8 cellular contexts compared by ENCODE assay signal in the genomic region with DNA sequence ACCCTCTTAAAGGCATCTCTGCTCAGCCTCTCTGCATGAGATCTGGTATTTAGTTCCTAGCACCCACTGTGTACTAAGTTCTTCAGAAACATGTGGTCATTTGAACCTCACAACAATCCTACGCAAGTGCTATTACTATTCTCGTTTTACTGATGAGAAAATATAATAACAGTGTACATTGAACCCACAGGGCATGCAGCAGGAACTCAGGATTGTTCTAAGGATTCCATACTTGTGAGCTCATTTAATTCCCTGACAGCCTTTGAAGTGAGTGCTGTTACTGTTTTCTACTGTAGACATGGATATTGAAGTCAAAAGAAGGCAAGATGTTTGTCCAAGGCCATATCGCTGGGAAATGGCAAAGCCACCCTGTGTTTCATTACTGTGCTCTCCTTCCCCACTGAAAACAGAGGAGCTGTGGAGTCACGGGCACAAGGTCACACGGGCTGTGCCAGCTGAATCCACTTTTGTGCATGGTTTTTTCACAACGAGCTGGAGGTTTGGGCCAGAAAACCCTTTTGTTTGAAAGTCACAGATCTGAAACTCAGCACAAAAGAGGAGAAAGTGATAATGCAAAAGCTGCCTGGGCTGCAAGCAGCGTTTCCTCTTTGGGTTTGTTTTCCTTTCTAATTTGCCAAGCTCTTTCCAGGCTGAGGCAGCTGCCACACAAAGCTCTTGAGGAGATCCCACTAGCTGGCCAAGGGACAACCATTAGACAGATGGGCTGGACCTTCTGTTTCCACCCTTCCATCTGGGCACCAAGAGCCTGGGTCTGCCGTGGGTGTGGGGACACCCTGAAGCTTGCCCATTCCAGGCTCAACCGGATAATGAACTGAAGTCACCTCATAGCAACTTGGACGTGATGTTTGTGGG.
A peak's percentile ranks its signal among the peaks of the same experiment; 100 is the strongest.
DNase-seq lines count a peak whose midpoint lies in the region; ATAC-seq, FAIRE-seq and TF ChIP-seq lines count a peak whose summit lies in the region.

No MANE protein-coding gene starts in this region.

- ATAC-seq in CD4-positive, alpha-beta T cell (ENCODE audit: poor library complexity): no peak
- ATAC-seq in HG02884 (IDR thresholded peaks at IDR 0.05; ENCODE audit: unreplicated experiment): peak; percentile 28
- ATAC-seq in activated naive CD8-positive, alpha-beta T cell treated with anti-CD3 and anti-CD28 coated beads, Interleukin-2, amount 10 ng/mL, durations not matched to agents 7 days and 5 days (ENCODE audit: low read depth): peak; percentile 3
- no peak for ATAC-seq in HG02763 (IDR thresholded peaks at IDR 0.05; ENCODE audit: unreplicated experiment)

- no peak for TF ChIP-seq POLR2A in suprapubic skin (IDR thresholded peaks at IDR 0.05)

- H3K4me1 ChIP-seq in suprapubic skin: peaks cover 27% of the 10 kb centered on the region
- peaks cover 0 to 11% of the 10 kb centered on the region in 2 donors for H3K4me1 ChIP-seq in small intestine (ENCODE audit: control insufficient read depth in 2 of 2, insufficient read depth in 1 of 2, low read depth in 1 of 2, low read length in 1 of 2)

- no peak for TF ChIP-seq CTCF in CD4-positive, alpha-beta T cell (IDR thresholded peaks at IDR 0.05)
- no peak for TF ChIP-seq CTCF in suprapubic skin (IDR thresholded peaks at IDR 0.05)

- no peaks in the 10 kb centered on the region for H3K9me3 Mint-ChIP-seq in CD4-positive, alpha-beta T cell
- no peaks in the 10 kb centered on the region for H3K9me3 Mint-ChIP-seq in activated naive CD8-positive, alpha-beta T cell treated with anti-CD3 and anti-CD28 coated beads, Interleukin-2, amount 10 ng/mL, durations not matched to agents 7 days and 5 days

- FAIRE-seq in small intestine (lab: Jason Lieb, UNC): no peak

- 57% methylated on average over 10 of the region's 10 CpGs for WGBS in suprapubic skin
- WGBS in small intestine, 3 donors: 40 to 44% (median 40%) methylated on average over 10 of the region's 10 CpGs

- no peaks in the 10 kb centered on the region for H3K27me3 ChIP-seq in CD4-positive, alpha-beta T cell (ENCODE audit: control insufficient read depth, insufficient read depth, low read length)
- H3K27me3 ChIP-seq in suprapubic skin (no peaks in the 10 kb centered on the region), small intestine (ENCODE audit: control insufficient read depth in 2 of 2, insufficient read depth in 2 of 2, low read length in 2 of 2) (no peaks in the 10 kb centered on the region)

- no peak overlapping the region for H3K27ac ChIP-seq in CD4-positive, alpha-beta T cell (ENCODE audit: low read depth, low read length)
- H3K27ac ChIP-seq in suprapubic skin (peak overlapping the region; percentile 19), small intestine (ENCODE audit: low read depth in 1 of 2, low read length in 1 of 2) (peak overlapping the region in 1 of 2 donors; percentile 32)

- POLR2A ChIA-PET in CD4-positive, alpha-beta T cell (lab: Charles Lee): interaction anchor here (1.1 to 2.5 kb wide), 3 partner anchors 167 to 423 kb away, joined by 3 to 7 read pairs (median 4); a partner anchor contains a TSS
- POLR2A ChIA-PET in activated naive CD8-positive, alpha-beta T cell treated with anti-CD3 and anti-CD28 coated beads, Interleukin-2, amount 10 ng/mL, durations not matched to agents 7 days and 5 days (lab: Charles Lee): interaction anchor here (1.1 kb wide), 1 partner anchor 422 kb away, joined by 3 read pairs; a partner anchor contains a TSS

- H3K9me3 ChIP-seq in CD4-positive, alpha-beta T cell (ENCODE audit: control insufficient read depth, low read length): no peaks in the 10 kb centered on the region
- H3K9me3 ChIP-seq in suprapubic skin (no peaks in the 10 kb centered on the region), small intestine (ENCODE audit: control insufficient read depth, low read depth) (no peaks in the 10 kb centered on the region)

- H3K4me3 ChIP-seq in suprapubic skin (no peak overlapping the region), small intestine (ENCODE audit: low read depth in 1 of 2, low read length in 2 of 2) (no peak overlapping the region)

- no peaks in the 10 kb centered on the region for H3K36me3 Mint-ChIP-seq in CD4-positive, alpha-beta T cell (ENCODE audit: low read depth)
- no peaks in the 10 kb centered on the region for H3K36me3 Mint-ChIP-seq in activated naive CD8-positive, alpha-beta T cell treated with anti-CD3 and anti-CD28 coated beads, Interleukin-2, amount 10 ng/mL, durations not matched to agents 7 days and 5 days

- intact Hi-C loops in CD4-positive, alpha-beta T cell (cut with DNase I, micrococcal nuclease): loop anchor here in 1 of 2 experiments (2.0 to 10.0 kb wide), 3 partner anchors 724 to 1578 kb away; no protein-coding TSS in a partner anchor

- no peaks in the 10 kb centered on the region for H3K27me3 Mint-ChIP-seq in CD4-positive, alpha-beta T cell
- H3K27me3 Mint-ChIP-seq in activated naive CD8-positive, alpha-beta T cell treated with anti-CD3 and anti-CD28 coated beads, Interleukin-2, amount 10 ng/mL, durations not matched to agents 7 days and 5 days: peaks cover 2% of the 10 kb centered on the region

- peaks cover 33% of the 10 kb centered on the region for H3K4me1 Mint-ChIP-seq in CD4-positive, alpha-beta T cell (ENCODE audit: low read depth)
- peaks cover 26% of the 10 kb centered on the region for H3K4me1 Mint-ChIP-seq in activated naive CD8-positive, alpha-beta T cell treated with anti-CD3 and anti-CD28 coated beads, Interleukin-2, amount 10 ng/mL, durations not matched to agents 7 days and 5 days

- peak overlapping the region; percentile 79 for H3K27ac Mint-ChIP-seq in CD4-positive, alpha-beta T cell
- H3K27ac Mint-ChIP-seq in activated naive CD8-positive, alpha-beta T cell treated with anti-CD3 and anti-CD28 coated beads, Interleukin-2, amount 10 ng/mL, durations not matched to agents 7 days and 5 days: peak overlapping the region; percentile 84

- DNase-seq in CD4-positive, alpha-beta T cell: peak in 1 of 10 experiments; percentile 34
- DNase-seq in activated naive CD8-positive, alpha-beta T cell treated with anti-CD3 and anti-CD28 coated beads, Interleukin-2, amount 10 ng/mL, durations not matched to agents 7 days and 5 days: peak; percentile 33
- DNase-seq in hippocampal formation (lab: John Stamatoyannopoulos, UW) (peak; percentile 26 to 28), suprapubic skin (ENCODE audit: low spot score in 2 of 2) (no peak), OCI-M1 (lab: John Stamatoyannopoulos, UW) (no peak), small intestine (no peak)

- CTCF ChIA-PET in CD4-positive, alpha-beta T cell (lab: Charles Lee): no interaction called here

- H3K4me3 Mint-ChIP-seq in CD4-positive, alpha-beta T cell: peak overlapping the region; percentile 74
- H3K4me3 Mint-ChIP-seq in activated naive CD8-positive, alpha-beta T cell treated with anti-CD3 and anti-CD28 coated beads, Interleukin-2, amount 10 ng/mL, durations not matched to agents 7 days and 5 days: peak overlapping the region; percentile 70

- no peak for TF ChIP-seq EP300 in suprapubic skin (IDR thresholded peaks at IDR 0.05)

- H3K36me3 ChIP-seq in suprapubic skin (no peaks in the 10 kb centered on the region), small intestine (ENCODE audit: control insufficient read depth in 2 of 2, insufficient read depth in 2 of 2, low read length in 2 of 2) (no peaks in the 10 kb centered on the region)

Comparison
In these comparisons a context has a peak if more than half of its experiments do, and no peak if none do; other contexts are left out.
1. ATAC-seq: peak in HG02884 (single experiment) and activated naive CD8-positive, alpha-beta T cell treated with anti-CD3 and anti-CD28 coated beads, Interleukin-2, amount 10 ng/mL, durations not matched to agents 7 days and 5 days (single experiment); none in CD4-positive, alpha-beta T cell (single experiment) and HG02763 (single experiment).
2. DNase-seq: peak in activated naive CD8-positive, alpha-beta T cell treated with anti-CD3 and anti-CD28 coated beads, Interleukin-2, amount 10 ng/mL, durations not matched to agents 7 days and 5 days (single experiment) and hippocampal formation (2 of 2); none in suprapubic skin (0 of 2), OCI-M1 (single experiment) and small intestine (single experiment).